Comparison of ENCODE assay signal across 16 cellular contexts in genomic region chr18:49241852-49242251, GRCh38.
A peak's percentile ranks its signal among the peaks of the same experiment; 100 is the strongest.
DNase-seq lines count a peak whose midpoint lies in the region; ATAC-seq, FAIRE-seq and TF ChIP-seq lines count a peak whose summit lies in the region.
"Had no signal": no experiment of that assay in that cellular context is flagged by ENCODE, and none has a peak within 500 bp of the region (broad histone marks: within the 10 kb centered on the region; RNA-seq: fewer than 3 reads in every experiment).

No MANE protein-coding gene starts in this region.

- no peak overlapping the region for H3K4me3 ChIP-seq in bronchial epithelial cell (ENCODE audit: low read depth, low read length)
- H3K4me3 ChIP-seq: cardiac muscle cell had no signal

- in situ Hi-C loops in ACHN (cut with HindIII; ENCODE audit: low pct_ligation_motif_present, low pct_unique_long_range_greater_than_20kb, low sequenced_read_pairs): no loop called here

- no peak for ATAC-seq in GM18861 (IDR thresholded peaks at IDR 0.05; ENCODE audit: unreplicated experiment)

- DNase-seq in ACHN (peak; percentile 38), HK-2 (ENCODE audit: unreplicated experiment) (peak; percentile 15), bronchial epithelial cell (ENCODE audit: low read depth) (peak; percentile 58), iris pigment epithelial cell (ENCODE audit: low read depth) (peak; percentile 80), NCI-H748 (lab: John Stamatoyannopoulos, UW; ENCODE audit: unreplicated experiment) (no peak)
- DNase-seq in activated CD4-positive, CD25-positive, alpha-beta regulatory T cell treated with anti-CD3 and anti-CD28 coated beads, Interleukin-2, amount 50 U/mL, for 72 hours: no peak
- no peak for DNase-seq in stimulated activated CD8-positive, alpha-beta memory T cell treated with anti-CD3 and anti-CD28 coated beads, Interleukin-4, amount 100 ng/mL, for 48 hours
- DNase-seq: activated CD4-positive, alpha-beta T cell treated with anti-CD3 and anti-CD28 coated beads, Interleukin-2, amount 10 ng/mL, durations not matched to agents 24 days and 14 days; activated naive CD4-positive, alpha-beta T cell treated with anti-CD3 and anti-CD28 coated beads, Interleukin-2, amount 50 U/mL, for 16 hours; midbrain; NCI-H1105; SHP77 treated with DMSO at 0.1 percent for 48 hours had no signal

- no peak for FAIRE-seq in bronchial epithelial cell (lab: Jason Lieb, UNC)
- FAIRE-seq: GM12892 had no signal

- TF ChIP-seq CTCF in bronchial epithelial cell (IDR thresholded peaks at IDR 0.05; ENCODE audit: insufficient read depth, low read length, severe bottlenecking): no peak

- H3K27me3 ChIP-seq in bronchial epithelial cell (ENCODE audit: control insufficient read depth, insufficient read depth, low read length): no peaks in the 10 kb centered on the region
- H3K27me3 ChIP-seq: cardiac muscle cell, neutrophil had no signal

- no peaks in the 10 kb centered on the region for H3K36me3 ChIP-seq in bronchial epithelial cell (ENCODE audit: control insufficient read depth, insufficient read depth, low read length)
- H3K36me3 ChIP-seq: cardiac muscle cell had no signal

Comparison
In these comparisons a context has a peak if more than half of its experiments do, and no peak if none do; other contexts are left out.
1. DNase-seq: peak in ACHN (single experiment), HK-2 (single experiment), bronchial epithelial cell (single experiment) and iris pigment epithelial cell (single experiment); none in activated CD4-positive, CD25-positive, alpha-beta regulatory T cell treated with anti-CD3 and anti-CD28 coated beads, Interleukin-2, amount 50 U/mL, for 72 hours (single experiment), stimulated activated CD8-positive, alpha-beta memory T cell treated with anti-CD3 and anti-CD28 coated beads, Interleukin-4, amount 100 ng/mL, for 48 hours (single experiment) and NCI-H748 (single experiment).